In the genomic region with DNA sequence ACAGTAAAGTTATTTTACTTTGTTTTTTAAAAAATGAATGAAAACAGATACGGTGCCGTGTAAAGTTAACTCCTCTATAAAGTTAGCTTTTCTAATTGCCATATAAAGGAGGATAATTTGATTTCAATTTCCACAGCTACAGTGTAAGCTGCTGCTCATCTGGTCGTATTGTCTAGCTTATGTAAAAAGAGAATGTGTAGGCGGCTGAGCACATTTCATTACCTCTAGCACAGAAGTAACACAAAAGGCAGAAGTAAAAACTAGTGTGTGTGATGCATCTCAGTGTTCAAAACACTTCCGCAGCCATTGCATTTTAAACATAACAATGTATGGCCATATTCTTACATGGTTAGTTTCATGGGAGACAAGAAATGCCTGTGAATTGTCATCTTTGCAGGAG, we compare ENCODE assay signal across 22 cellular contexts.
DNase-seq lines count a peak whose midpoint lies in the region; ATAC-seq and TF ChIP-seq lines count a peak whose summit lies in the region.
"Had no signal": no experiment of that assay in that cellular context is flagged by ENCODE, and none has a peak within 500 bp of the region (broad histone marks: within the 10 kb centered on the region; RNA-seq: fewer than 3 reads in every experiment).

No MANE protein-coding gene starts in this region.

- intact Hi-C loops in left colon (cut with DNase I, micrococcal nuclease) = no loop called here

- DNase-seq in GM13976 (ENCODE audit: low spot score) = peak; percentile 14
- DNase-seq in MV-4-11 (lab: John Stamatoyannopoulos, UW) = no peak
- DNase-seq in DMS79 treated with DMSO at 0.1 percent for 48 hours (lab: John Stamatoyannopoulos, UW) = no peak
- DNase-seq in left colon = no peak
- DNase-seq: activated CD4-positive, alpha-beta memory T cell treated with anti-CD3 and anti-CD28 coated beads for 36 hours; activated naive CD4-positive, alpha-beta T cell treated with anti-CD3 and anti-CD28 coated beads, Interleukin-2, amount 50 U/mL, for 16 hours; activated T-cell treated with anti-CD3 and anti-CD28 coated beads, Interleukin-2, amount 50 U/mL, for 1 hour; CD8-positive, alpha-beta T cell; kidney; mammary epithelial cell; NCI-H146; NCI-H2171 treated with DMSO at 0.1 percent for 48 hours; NCI-H526 treated with DMSO at 0.1 percent for 48 hours; Right ventricle myocardium superior; testis had no signal

- TF ChIP-seq CTCF in GM13976 (IDR thresholded peaks at IDR 0.05; ENCODE audit: borderline replicate concordance, control extremely low read depth, extremely low read depth, insufficient read depth, missing control alignments) = no peak

- ATAC-seq in GM19455 (IDR thresholded peaks at IDR 0.05; ENCODE audit: unreplicated experiment) (peak; percentile 71), HG02798 (IDR thresholded peaks at IDR 0.05; ENCODE audit: poor library complexity, unreplicated experiment) (peak; percentile 91), HG03521 (IDR thresholded peaks at IDR 0.05; ENCODE audit: unreplicated experiment) (peak; percentile 72), left colon (no peak)
- ATAC-seq: CD8-positive, alpha-beta T cell; esophagus mucosa; gastroesophageal sphincter; sciatic nerve; stimulated activated memory B cell treated with anti-CD40 and anti-IgM and Interleukin-4, amounts not matched to agents 10 μg/mL and 1 μg/mL and 100 μg/mL, for 72 hours had no signal

- in situ Hi-C loops in GM13976 (cut with MboI; ENCODE audit: low sequenced_read_pairs, unreplicated experiment) = no loop called here
